Comparison of ENCODE assay signal across 27 cellular contexts in the genomic region with DNA sequence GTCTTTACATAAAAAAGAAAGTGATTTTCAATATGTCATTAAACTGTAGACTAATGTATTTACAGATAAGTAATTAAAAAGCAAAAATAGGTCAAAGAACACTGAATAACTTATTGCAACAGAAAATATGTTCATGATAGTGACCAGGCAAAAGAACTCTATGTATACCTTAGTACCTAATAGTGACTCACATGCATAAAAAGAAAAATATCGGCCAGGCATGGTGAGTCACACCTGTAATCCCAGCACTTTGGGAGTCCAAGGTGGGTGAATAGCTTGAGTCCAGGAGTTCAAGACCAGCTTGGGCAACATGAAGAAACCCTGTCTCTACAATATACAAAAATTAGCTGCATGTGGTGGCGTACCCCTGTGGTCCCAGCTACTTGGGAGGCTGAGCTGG. TPM values are rescaled to one million over a fixed set of nuclear protein-coding genes. Genes with fewer than 3 reads are reported as not detected.
"Had no signal": no experiment of that assay in that cellular context is flagged by ENCODE, and none has a peak within 500 bp of the region (broad histone marks: within the 10 kb centered on the region; RNA-seq: fewer than 3 reads in every experiment).

No MANE protein-coding gene starts in this region.

- H3K27ac Mint-ChIP-seq: naive thymus-derived CD4-positive, alpha-beta T cell; nephron; neural progenitor cell; stimulated activated memory B cell treated with anti-CD40 and anti-IgM and Interleukin-4, amounts not matched to agents 10 μg/mL and 1 μg/mL and 100 μg/mL, for 72 hours had no signal

- H3K36me3 ChIP-seq: gastrocnemius medialis, neural progenitor cell, prostate gland, right atrium auricular region, tibial artery, upper lobe of left lung had no signal

- H3K9me3 ChIP-seq: gastrocnemius medialis, prostate gland, right atrium auricular region, testis, tibial artery, upper lobe of left lung had no signal

- FAIRE-seq: endothelial cell of umbilical vein, keratinocyte, urothelium cell line had no signal

- H3K36me3 Mint-ChIP-seq: naive thymus-derived CD4-positive, alpha-beta T cell; neural progenitor cell; stimulated activated memory B cell treated with anti-CD40 and anti-IgM and Interleukin-4, amounts not matched to agents 10 μg/mL and 1 μg/mL and 100 μg/mL, for 72 hours had no signal

- H3K9me3 Mint-ChIP-seq: naive thymus-derived CD4-positive, alpha-beta T cell; nephron; neural progenitor cell; stimulated activated memory B cell treated with anti-CD40 and anti-IgM and Interleukin-4, amounts not matched to agents 10 μg/mL and 1 μg/mL and 100 μg/mL, for 72 hours had no signal

- DNase-seq: dermis blood vessel endothelial cell; effector memory CD4-positive, alpha-beta T cell; erythroblast; gastrocnemius medialis; head of caudate nucleus; mesenchymal stem cell; midbrain; naive thymus-derived CD4-positive, alpha-beta T cell; stimulated activated CD4-positive, alpha-beta T cell treated with anti-CD3 and anti-CD28 coated beads, Interleukin-2, amount 100 ng/mL, for 24 hours; stimulated activated CD4-positive, alpha-beta T cell treated with anti-CD3 and anti-CD28 coated beads, Interleukin-4, amount 100 ng/mL, for 4 hours; stimulated activated naive CD8-positive, alpha-beta T cell treated with anti-CD3 and anti-CD28 coated beads, Interleukin-15, Interleukin-2, amounts not matched to agents 100 U/mL and 50 U/mL, for 24 hours; substantia nigra; testis; tibial artery; upper lobe of left lung had no signal

- H3K27me3 Mint-ChIP-seq: stimulated activated memory B cell treated with anti-CD40 and anti-IgM and Interleukin-4, amounts not matched to agents 10 μg/mL and 1 μg/mL and 100 μg/mL, for 72 hours had no signal

- H3K4me3 ChIP-seq: coronary artery, gastrocnemius medialis, lung, neural progenitor cell, prostate gland, right atrium auricular region, testis, tibial artery, upper lobe of left lung had no signal

- H3K4me3 Mint-ChIP-seq: naive thymus-derived CD4-positive, alpha-beta T cell; nephron; neural progenitor cell; stimulated activated memory B cell treated with anti-CD40 and anti-IgM and Interleukin-4, amounts not matched to agents 10 μg/mL and 1 μg/mL and 100 μg/mL, for 72 hours had no signal

- ATAC-seq: gastrocnemius medialis; left lobe of liver; naive thymus-derived CD4-positive, alpha-beta T cell; sciatic nerve; stimulated activated memory B cell treated with anti-CD40 and anti-IgM and Interleukin-4, amounts not matched to agents 10 μg/mL and 1 μg/mL and 100 μg/mL, for 72 hours; stimulated activated naive CD8-positive, alpha-beta T cell treated with anti-CD3 and anti-CD28 coated beads, Interleukin-15, Interleukin-2, amounts not matched to agents 100 U/mL and 50 U/mL, for 24 hours had no signal

- H3K27me3 ChIP-seq: gastrocnemius medialis, neural progenitor cell, right atrium auricular region, testis, tibial artery, upper lobe of left lung had no signal

- H3K27ac ChIP-seq: coronary artery, gastrocnemius medialis, neural progenitor cell, prostate gland, right atrium auricular region, testis, tibial artery, upper lobe of left lung had no signal

- H3K4me1 Mint-ChIP-seq: naive thymus-derived CD4-positive, alpha-beta T cell; stimulated activated memory B cell treated with anti-CD40 and anti-IgM and Interleukin-4, amounts not matched to agents 10 μg/mL and 1 μg/mL and 100 μg/mL, for 72 hours had no signal

- H3K4me1 ChIP-seq: gastrocnemius medialis, neural progenitor cell, prostate gland, right atrium auricular region, testis, tibial artery, upper lobe of left lung had no signal

- H3K4me2 ChIP-seq: neural progenitor cell had no signal

RNA-seq across cellular contexts. Expression of a gene that starts 33.0 kb away (rescaled TPM):
- polyA plus RNA-seq: naive thymus-derived CD4-positive, alpha-beta T cell had no signal
